In genomic region chr19:47020132-47020805, GRCh38 we compare ENCODE assay signal across 9 cellular contexts. TPM values are rescaled to one million over a fixed set of nuclear protein-coding genes. Genes with fewer than 3 reads are reported as not detected.
DNase-seq lines count a peak whose midpoint lies in the region; ATAC-seq and TF ChIP-seq lines count a peak whose summit lies in the region.
"Had no signal": no experiment of that assay in that cellular context is flagged by ENCODE, and none has a peak within 500 bp of the region (broad histone marks: within the 10 kb centered on the region; RNA-seq: fewer than 3 reads in every experiment).

No MANE protein-coding gene starts in this region.

- DNase-seq in HFFc6 (no peak), coronary artery (ENCODE audit: low spot score) (no peak), LoVo (ENCODE audit: low spot score) (no peak), DMS153 (lab: John Stamatoyannopoulos, UW) (no peak), sciatic nerve (ENCODE audit: low spot score) (no peak), NCI-H2196 treated with DMSO at 0.1 percent for 48 hours (lab: John Stamatoyannopoulos, UW; ENCODE audit: unreplicated experiment) (no peak)
- DNase-seq: NCI-H2029 had no signal

- no peaks in the 10 kb centered on the region for H3K9me3 Mint-ChIP-seq in HFFc6

- peaks cover 23% of the 10 kb centered on the region for H3K27me3 Mint-ChIP-seq in HFFc6 (ENCODE audit: insufficient read depth)

- H3K4me3 ChIP-seq in BLaER1 (peak overlapping the region; percentile 59), coronary artery (peak overlapping the region; percentile 66), neural cell (ENCODE audit: low read length) (peak overlapping the region; percentile 61)

- no peak overlapping the region for H3K9ac ChIP-seq in BLaER1
- no peak overlapping the region for H3K9ac ChIP-seq in neural cell (ENCODE audit: low read length)

- H3K4me1 Mint-ChIP-seq in HFFc6 (ENCODE audit: low read depth): peaks cover 8% of the 10 kb centered on the region; the same call in 1 of the 2 replicates

- H3K27me3 ChIP-seq in BLaER1 (peaks cover 74% of the 10 kb centered on the region), neural cell (ENCODE audit: insufficient read depth, low read depth, low read length) (peaks cover 56% of the 10 kb centered on the region)

- no peak for TF ChIP-seq CTCF in HFFc6 (IDR thresholded peaks at IDR 0.05)
- no peak for TF ChIP-seq CTCF in coronary artery (IDR thresholded peaks at IDR 0.05)
- TF ChIP-seq CTCF in neural cell (IDR thresholded peaks at IDR 0.05; ENCODE audit: poor library complexity, severe bottlenecking): no peak

- TF ChIP-seq RAD21 in neural cell (conservative IDR thresholded peaks at IDR 0.05): no peak

- H3K36me3 Mint-ChIP-seq in HFFc6 (ENCODE audit: low read depth): no peaks in the 10 kb centered on the region

- no peaks in the 10 kb centered on the region for H3F3A ChIP-seq in neural cell (ENCODE audit: insufficient read depth, low read length, poor library complexity, severe bottlenecking)

- no peak overlapping the region for H3K27ac Mint-ChIP-seq in HFFc6

- no peak overlapping the region for H3K27ac ChIP-seq in BLaER1
- H3K27ac ChIP-seq in coronary artery: no peak overlapping the region
- H3K27ac ChIP-seq in neural cell (ENCODE audit: low read length): no peak overlapping the region

- no peak for TF ChIP-seq EP300 in neural cell (conservative IDR thresholded peaks at IDR 0.05; ENCODE audit: poor library complexity, severe bottlenecking)

- H3K4me3 Mint-ChIP-seq in HFFc6: peak overlapping the region; percentile 64

- no peak for ATAC-seq in sciatic nerve

- no peaks in the 10 kb centered on the region for H3K9me3 ChIP-seq in BLaER1
- no peaks in the 10 kb centered on the region for H3K9me3 ChIP-seq in neural cell (ENCODE audit: low read length)

- no peaks in the 10 kb centered on the region for H3K9me2 ChIP-seq in neural cell (ENCODE audit: insufficient read depth, low read length)

- H3K4me2 ChIP-seq in BLaER1 (peak overlapping the region; percentile 90), neural cell (ENCODE audit: low read length) (no peak overlapping the region)

- H4K20me1 ChIP-seq in BLaER1 (peaks cover 51% of the 10 kb centered on the region), neural cell (ENCODE audit: insufficient read depth) (no peaks in the 10 kb centered on the region)

- H3K4me1 ChIP-seq in BLaER1: peaks cover 26% of the 10 kb centered on the region

- intact Hi-C loops in sciatic nerve (cut with DNase I): no loop called here

- H2AFZ ChIP-seq in neural cell (ENCODE audit: low read depth, low read length): no peak overlapping the region

- H3K79me2 ChIP-seq in neural cell (replicated peaks; ENCODE audit: insufficient read depth, low read length): no peaks in the 10 kb centered on the region

- H3K36me3 ChIP-seq in BLaER1: no peaks in the 10 kb centered on the region
- H3K36me3 ChIP-seq in neural cell (ENCODE audit: insufficient read depth, low read length): no peaks in the 10 kb centered on the region

TF ChIP-seq in neural cell, 6 proteins besides CTCF, POLR2A, EP300 and RAD21:
- TF ChIP-seq EZH2 (IDR thresholded peaks at IDR 0.05; ENCODE audit: borderline replicate concordance, insufficient read depth, low read length, poor library complexity, severe bottlenecking): no peak
- no peak for TF ChIP-seq TAF1 (IDR thresholded peaks at IDR 0.05; ENCODE audit: low read depth)
- TF ChIP-seq SMC3 (conservative IDR thresholded peaks at IDR 0.05; ENCODE audit: poor library complexity): no peak
- TF ChIP-seq REST (IDR thresholded peaks at IDR 0.05; ENCODE audit: borderline replicate concordance): no peak
- no peak for TF ChIP-seq POLR2AphosphoS5 (IDR thresholded peaks at IDR 0.05)
- no peak for TF ChIP-seq MXI1 (conservative IDR thresholded peaks at IDR 0.05; ENCODE audit: poor library complexity, severe bottlenecking)

RNA-seq across cellular contexts. Expression of gene NPAS1, which starts 0.6 kb away (rescaled TPM):
- total RNA-seq in HFFc6 (2021; fragmentation: NEBNext Ultra II Directional; extraction: Animal tissue kit (Norgen Biotek cat#: 25700)): 10 to 100 TPM in 1 of 6 experiments, 1 to 10 TPM in 5; 2.2 to 11.5 (median 3.6) TPM
- polyA plus RNA-seq in neural cell: 0.38 TPM in 1 of 2 replicates, not detected in the other
- polyA minus RNA-seq in neural cell: not detected in 2 replicates
- 0.89 TPM for total RNA-seq in sciatic nerve

RNA-seq across cellular contexts. Expression of gene TMEM160, which starts 28.2 kb away (rescaled TPM):
- 10 to 100 TPM; 44.2 to 55.1 (median 49.3) TPM for total RNA-seq in HFFc6 (2021; fragmentation: NEBNext Ultra II Directional; extraction: Animal tissue kit (Norgen Biotek cat#: 25700))
- 181 and 189 TPM in 2 replicates for polyA plus RNA-seq in neural cell
- 44.5 and 46.3 TPM in 2 replicates for polyA minus RNA-seq in neural cell
- total RNA-seq in sciatic nerve: 19.3 TPM
